In genomic region chr7:114949227-114949626, GRCh38 we compare ENCODE assay signal across 1 cellular context.
A peak's percentile ranks its signal among the peaks of the same experiment; 100 is the strongest.
TF ChIP-seq lines count a peak whose summit lies in the region.

No MANE protein-coding gene starts in this region.

TF ChIP-seq in GM12878, 131 proteins besides CTCF, POLR2A, EP300 and RAD21:
- no peak for TF ChIP-seq SMC3 (IDR thresholded peaks at IDR 0.05; ENCODE audit: borderline replicate concordance, low read length)
- TF ChIP-seq BRCA1 (IDR thresholded peaks at IDR 0.05; ENCODE audit: low read depth, low read length) = no peak
- no peak for TF ChIP-seq IKZF2 (IDR thresholded peaks at IDR 0.05)
- no peak for TF ChIP-seq MTA3 (IDR thresholded peaks at IDR 0.05; ENCODE audit: borderline replicate concordance, low read length)
- TF ChIP-seq RUNX3 (IDR thresholded peaks at IDR 0.05; ENCODE audit: low read length) = peak; percentile 65
- TF ChIP-seq SP1 (IDR thresholded peaks at IDR 0.05; ENCODE audit: low read depth, low read length) = no peak
- no peak for TF ChIP-seq PAX8 (IDR thresholded peaks at IDR 0.05)
- TF ChIP-seq SIN3A (IDR thresholded peaks at IDR 0.05; ENCODE audit: low read depth, low read length) = no peak
